ENCODE assay signal across 1 cellular context in the genomic region with DNA sequence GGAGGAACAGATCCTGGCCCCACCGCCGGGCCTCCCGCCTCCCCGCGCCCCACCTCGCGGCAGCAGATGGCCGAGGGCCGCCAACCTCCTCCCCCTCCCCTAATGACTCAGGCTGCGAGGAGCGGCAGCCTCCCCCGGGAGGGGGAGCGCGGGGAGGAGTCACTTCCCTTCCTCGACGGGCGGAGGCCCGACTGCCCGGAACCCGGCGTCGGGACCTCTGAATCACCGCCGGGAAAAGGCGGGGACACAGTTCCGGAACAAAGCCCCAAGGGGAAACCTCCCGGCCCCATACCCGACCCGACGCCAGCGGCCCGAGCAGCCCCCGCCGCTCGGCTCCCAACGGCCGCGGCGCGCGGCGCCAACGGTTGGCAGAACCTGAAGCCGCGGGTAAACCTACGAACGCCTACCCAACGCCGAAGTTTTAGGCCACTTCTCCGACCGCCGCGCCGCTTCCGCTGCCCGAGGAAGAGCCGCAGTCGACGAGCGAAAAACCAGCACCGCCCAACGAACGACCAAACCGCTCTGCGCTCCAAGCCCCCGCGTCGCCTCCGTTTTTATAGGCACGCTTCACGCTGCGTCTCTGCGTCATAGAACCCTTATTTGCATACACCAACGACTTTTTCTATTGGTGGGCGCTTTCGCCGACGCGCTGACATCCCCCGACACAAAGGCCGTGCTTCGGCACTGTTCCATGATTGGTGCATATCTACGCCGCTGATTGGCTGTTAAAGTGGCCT.
A peak's percentile ranks its signal among the peaks of the same experiment; 100 is the strongest.
TF ChIP-seq lines count a peak whose summit lies in the region.

No MANE protein-coding gene starts in this region.

TF ChIP-seq in HepG2, 621 proteins besides CTCF, POLR2A, EP300 and RAD21 (continued from another document and continues in another):
- TF ChIP-seq, protein P1, sequence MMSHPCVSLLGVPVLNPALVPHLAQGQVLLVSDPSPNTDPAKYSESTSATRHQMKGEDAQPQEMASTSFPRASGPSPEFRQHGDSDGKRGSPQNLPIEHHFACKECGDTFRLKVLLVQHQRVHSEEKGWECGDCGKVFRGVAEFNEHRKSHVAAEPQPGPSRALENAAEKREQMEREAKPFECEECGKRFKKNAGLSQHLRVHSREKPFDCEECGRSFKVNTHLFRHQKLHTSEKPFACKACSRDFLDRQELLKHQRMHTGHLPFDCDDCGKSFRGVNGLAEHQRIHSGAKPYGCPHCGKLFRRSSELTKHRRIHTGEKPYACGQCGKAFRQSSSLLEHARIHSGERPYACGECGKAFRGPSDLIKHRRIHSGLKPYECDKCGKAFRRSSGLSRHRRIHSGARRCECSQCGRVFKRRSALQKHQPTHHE (CRISPR knock-in tag; IDR thresholded peaks at IDR 0.05; ENCODE audit: borderline replicate concordance) = peak; percentile 98
- peak; percentile 76 for TF ChIP-seq HNF1B (CRISPR knock-in tag; IDR thresholded peaks at IDR 0.05)
- peak; percentile 91 for TF ChIP-seq TBX2 (CRISPR knock-in tag; IDR thresholded peaks at IDR 0.05; ENCODE audit: borderline replicate concordance)
- TF ChIP-seq ZNF142 (CRISPR knock-in tag; IDR thresholded peaks at IDR 0.05) = peak; percentile 92
- 0 out of 2 replicates have a peak, but pooled peaks have one; percentile 27 for TF ChIP-seq ZBTB7A (CRISPR knock-in tag; IDR thresholded peaks at IDR 0.05)
- TF ChIP-seq, protein P2, sequence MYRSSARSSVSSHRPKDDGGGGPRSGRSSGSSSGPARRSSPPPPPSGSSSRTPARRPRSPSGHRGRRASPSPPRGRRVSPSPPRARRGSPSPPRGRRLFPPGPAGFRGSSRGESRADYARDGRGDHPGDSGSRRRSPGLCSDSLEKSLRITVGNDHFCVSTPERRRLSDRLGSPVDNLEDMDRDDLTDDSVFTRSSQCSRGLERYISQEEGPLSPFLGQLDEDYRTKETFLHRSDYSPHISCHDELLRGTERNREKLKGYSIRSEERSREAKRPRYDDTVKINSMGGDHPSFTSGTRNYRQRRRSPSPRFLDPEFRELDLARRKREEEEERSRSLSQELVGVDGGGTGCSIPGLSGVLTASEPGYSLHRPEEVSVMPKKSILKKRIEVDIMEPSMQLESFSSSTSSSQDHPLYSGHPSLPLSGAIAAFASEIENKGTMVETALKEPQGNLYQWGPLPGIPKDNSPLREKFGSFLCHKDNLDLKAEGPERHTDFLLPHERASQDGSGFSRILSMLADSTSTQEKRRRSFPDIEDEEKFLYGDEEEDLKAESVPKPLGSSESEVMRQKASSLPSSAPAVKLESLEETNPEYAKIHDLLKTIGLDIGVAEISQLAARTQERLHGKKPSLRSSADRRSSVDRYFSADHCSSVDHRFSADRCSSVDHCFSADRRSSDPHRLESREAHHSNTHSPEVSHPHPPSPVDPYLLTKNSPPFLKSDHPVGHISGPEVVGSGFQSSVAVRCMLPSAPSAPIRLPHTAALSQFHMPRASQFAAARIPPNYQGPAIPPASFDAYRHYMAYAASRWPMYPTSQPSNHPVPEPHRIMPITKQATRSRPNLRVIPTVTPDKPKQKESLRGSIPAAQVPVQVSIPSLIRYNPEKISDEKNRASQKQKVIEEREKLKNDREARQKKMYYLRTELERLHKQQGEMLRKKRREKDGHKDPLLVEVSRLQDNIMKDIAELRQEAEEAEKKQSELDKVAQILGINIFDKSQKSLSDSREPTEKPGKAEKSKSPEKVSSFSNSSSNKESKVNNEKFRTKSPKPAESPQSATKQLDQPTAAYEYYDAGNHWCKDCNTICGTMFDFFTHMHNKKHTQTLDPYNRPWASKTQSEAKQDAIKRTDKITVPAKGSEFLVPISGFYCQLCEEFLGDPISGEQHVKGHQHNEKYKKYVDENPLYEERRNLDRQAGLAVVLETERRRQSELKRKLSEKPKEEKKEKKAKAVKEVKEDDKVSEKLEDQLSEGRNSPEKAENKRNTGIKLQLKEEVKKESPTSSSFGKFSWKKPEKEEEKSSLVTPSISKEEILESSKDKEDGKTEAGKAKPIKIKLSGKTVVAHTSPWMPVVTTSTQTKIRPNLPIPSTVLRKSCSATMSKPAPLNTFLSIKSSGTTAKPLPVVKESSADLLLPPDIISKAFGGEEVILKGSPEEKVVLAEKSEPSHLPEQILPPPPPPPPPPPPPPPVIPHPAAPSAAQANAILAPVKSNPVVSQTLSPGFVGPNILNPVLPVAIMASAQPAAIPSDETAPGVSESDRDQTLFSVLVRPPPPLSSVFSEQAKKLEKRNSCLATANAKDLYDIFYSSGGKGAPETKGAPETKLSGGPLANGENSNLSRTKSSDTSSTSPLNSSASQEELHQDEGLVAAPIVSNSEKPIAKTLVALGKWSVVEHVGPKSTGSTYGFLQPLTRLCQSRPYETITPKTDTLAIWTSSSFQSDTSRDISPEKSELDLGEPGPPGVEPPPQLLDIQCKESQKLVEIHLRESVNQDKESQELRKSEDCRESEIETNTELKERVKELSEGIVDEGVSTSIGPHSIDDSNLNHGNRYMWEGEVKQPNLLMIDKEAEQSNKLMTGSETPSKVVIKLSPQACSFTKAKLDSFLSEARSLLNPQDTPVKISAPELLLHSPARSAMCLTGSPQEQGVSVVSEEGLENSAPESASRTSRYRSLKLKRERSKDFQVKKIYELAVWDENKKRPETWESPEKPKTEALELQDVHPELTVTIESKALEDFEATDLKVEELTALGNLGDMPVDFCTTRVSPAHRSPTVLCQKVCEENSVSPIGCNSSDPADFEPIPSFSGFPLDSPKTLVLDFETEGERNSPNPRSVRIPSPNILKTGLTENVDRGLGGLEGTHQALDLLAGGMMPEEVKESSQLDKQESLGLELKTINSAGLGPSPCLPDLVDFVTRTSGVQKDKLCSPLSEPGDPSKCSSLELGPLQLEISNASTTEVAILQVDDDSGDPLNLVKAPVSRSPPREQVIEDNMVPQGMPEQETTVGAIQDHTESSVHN (CRISPR knock-in tag; IDR thresholded peaks at IDR 0.05) = peak; percentile 64; the same call in 1 of the 2 replicates
- TF ChIP-seq, protein P3, sequence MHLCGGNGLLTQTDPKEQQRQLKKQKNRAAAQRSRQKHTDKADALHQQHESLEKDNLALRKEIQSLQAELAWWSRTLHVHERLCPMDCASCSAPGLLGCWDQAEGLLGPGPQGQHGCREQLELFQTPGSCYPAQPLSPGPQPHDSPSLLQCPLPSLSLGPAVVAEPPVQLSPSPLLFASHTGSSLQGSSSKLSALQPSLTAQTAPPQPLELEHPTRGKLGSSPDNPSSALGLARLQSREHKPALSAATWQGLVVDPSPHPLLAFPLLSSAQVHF (CRISPR knock-in tag; IDR thresholded peaks at IDR 0.05) = peak; percentile 43; the same call in 1 of the 2 replicates
- peak; percentile 93 for TF ChIP-seq ZC3H13 (CRISPR knock-in tag; IDR thresholded peaks at IDR 0.05)
- TF ChIP-seq ETV6 (CRISPR knock-in tag; conservative IDR thresholded peaks at IDR 0.05) = peak; percentile 98
- TF ChIP-seq HNRNPUL1 (IDR thresholded peaks at IDR 0.05; ENCODE audit: low read depth, low read length) = peak; percentile 74; the same call in 1 of the 2 replicates
- TF ChIP-seq ATF1 (CRISPR knock-in tag; IDR thresholded peaks at IDR 0.05) = peak; percentile 96
- TF ChIP-seq, protein P4, sequence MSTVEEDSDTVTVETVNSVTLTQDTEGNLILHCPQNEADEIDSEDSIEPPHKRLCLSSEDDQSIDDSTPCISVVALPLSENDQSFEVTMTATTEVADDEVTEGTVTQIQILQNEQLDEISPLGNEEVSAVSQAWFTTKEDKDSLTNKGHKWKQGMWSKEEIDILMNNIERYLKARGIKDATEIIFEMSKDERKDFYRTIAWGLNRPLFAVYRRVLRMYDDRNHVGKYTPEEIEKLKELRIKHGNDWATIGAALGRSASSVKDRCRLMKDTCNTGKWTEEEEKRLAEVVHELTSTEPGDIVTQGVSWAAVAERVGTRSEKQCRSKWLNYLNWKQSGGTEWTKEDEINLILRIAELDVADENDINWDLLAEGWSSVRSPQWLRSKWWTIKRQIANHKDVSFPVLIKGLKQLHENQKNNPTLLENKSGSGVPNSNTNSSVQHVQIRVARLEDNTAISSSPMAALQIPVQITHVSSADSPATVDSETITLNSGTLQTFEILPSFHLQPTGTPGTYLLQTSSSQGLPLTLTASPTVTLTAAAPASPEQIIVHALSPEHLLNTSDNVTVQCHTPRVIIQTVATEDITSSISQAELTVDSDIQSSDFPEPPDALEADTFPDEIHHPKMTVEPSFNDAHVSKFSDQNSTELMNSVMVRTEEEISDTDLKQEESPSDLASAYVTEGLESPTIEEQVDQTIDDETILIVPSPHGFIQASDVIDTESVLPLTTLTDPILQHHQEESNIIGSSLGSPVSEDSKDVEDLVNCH (CRISPR knock-in tag; IDR thresholded peaks at IDR 0.05) = peak; percentile 66; the same call in 1 of the 2 replicates
- TF ChIP-seq PPARG (CRISPR knock-in tag; conservative IDR thresholded peaks at IDR 0.05) = 0 out of 2 replicates have a peak, but pooled peaks have one; percentile 51
- TF ChIP-seq AHR (CRISPR knock-in tag; IDR thresholded peaks at IDR 0.05) = peak; percentile 99
- no peak for TF ChIP-seq RFX3 (CRISPR knock-in tag; IDR thresholded peaks at IDR 0.05)
- peak; percentile 95 for TF ChIP-seq ZNF235 (CRISPR knock-in tag; IDR thresholded peaks at IDR 0.05; ENCODE audit: borderline replicate concordance)
- no peak for TF ChIP-seq CCAR2 (optimal IDR thresholded peaks at IDR 0.05; ENCODE audit: low read depth, low read length)
- TF ChIP-seq ZNF260 (CRISPR knock-in tag; IDR thresholded peaks at IDR 0.05; ENCODE audit: borderline replicate concordance, low read depth) = no peak; the same call in 1 of the 2 replicates
- 0 out of 2 replicates have a peak, but pooled peaks have one; percentile 56 for TF ChIP-seq ZNF431 (CRISPR knock-in tag; IDR thresholded peaks at IDR 0.05; ENCODE audit: borderline replicate concordance, low read depth)
- no peak for TF ChIP-seq ZNF644 (CRISPR knock-in tag; IDR thresholded peaks at IDR 0.05; ENCODE audit: low read depth)
- no peak for TF ChIP-seq PAF1 (CRISPR knock-in tag; IDR thresholded peaks at IDR 0.05)
- TF ChIP-seq HIVEP1 (CRISPR knock-in tag; IDR thresholded peaks at IDR 0.05) = peak; percentile 71; the same call in 1 of the 2 replicates
- peak; percentile 91 for TF ChIP-seq IRF9 (CRISPR knock-in tag; IDR thresholded peaks at IDR 0.05; ENCODE audit: borderline replicate concordance)
- peak; percentile 87; the same call in 1 of the 2 replicates for TF ChIP-seq BRD4 (CRISPR knock-in tag; IDR thresholded peaks at IDR 0.05)
- TF ChIP-seq HCFC1 (IDR thresholded peaks at IDR 0.05; ENCODE audit: low read depth, low read length) = peak; percentile 65
- TF ChIP-seq E2F1 (CRISPR knock-in tag; IDR thresholded peaks at IDR 0.05) = peak; percentile 42; the same call in 1 of the 2 replicates
- peak; percentile 83; the same call in 1 of the 2 replicates for TF ChIP-seq HDAC1 (CRISPR knock-in tag; IDR thresholded peaks at IDR 0.05)
- TF ChIP-seq ZNF746 (CRISPR knock-in tag; IDR thresholded peaks at IDR 0.05) = no peak
- TF ChIP-seq KLF13 (CRISPR knock-in tag; IDR thresholded peaks at IDR 0.05) = peak; percentile 96
